In the genomic region with DNA sequence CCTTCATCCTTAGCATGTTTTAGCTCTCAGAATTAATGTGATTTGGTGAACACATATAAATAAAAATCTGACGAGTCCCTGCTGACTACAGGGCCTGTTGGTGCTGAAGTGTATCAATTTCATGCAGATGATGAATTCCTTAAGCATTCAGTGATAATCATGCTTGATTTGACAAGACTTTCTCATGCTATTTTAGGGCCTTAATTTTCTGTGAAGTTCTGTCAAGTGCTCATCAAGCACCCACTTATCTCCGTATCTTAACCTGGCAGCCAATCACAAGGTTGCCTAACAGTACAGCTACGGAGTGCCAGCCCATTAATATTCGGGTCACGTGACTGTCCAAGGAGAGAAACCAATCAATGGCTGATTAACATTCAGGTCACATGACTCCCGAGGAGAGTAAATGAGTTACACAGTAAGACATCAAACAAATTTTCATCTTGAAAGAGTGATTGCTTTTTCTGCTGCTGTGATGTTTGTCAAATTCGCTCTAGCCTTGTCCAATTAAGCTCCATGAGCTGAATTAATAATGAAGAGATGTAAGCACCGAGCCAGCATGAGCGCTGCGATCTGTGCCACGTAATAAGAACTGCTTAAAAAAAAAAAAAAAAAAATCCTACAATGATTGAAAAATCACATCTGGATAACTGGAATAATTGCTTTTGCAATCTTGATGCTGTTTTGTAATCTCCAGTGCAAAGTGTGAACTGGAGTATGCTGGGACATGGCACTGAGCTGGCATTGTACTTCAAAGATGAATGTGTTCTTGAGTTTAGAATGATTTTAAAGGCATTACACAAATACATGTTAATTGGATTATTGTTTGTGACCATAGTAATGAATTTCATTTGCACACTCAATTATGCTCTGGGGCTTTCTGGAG, we compare ENCODE assay signal across 22 cellular contexts.
DNase-seq lines count a peak whose midpoint lies in the region; ATAC-seq, FAIRE-seq and TF ChIP-seq lines count a peak whose summit lies in the region.
"Had no signal": no experiment of that assay in that cellular context is flagged by ENCODE, and none has a peak within 500 bp of the region (broad histone marks: within the 10 kb centered on the region; RNA-seq: fewer than 3 reads in every experiment).

No MANE protein-coding gene starts in this region.

- H2AFZ ChIP-seq in HepG2 (ENCODE audit: low read length): no peak overlapping the region
- H2AFZ ChIP-seq: parathyroid adenoma had no signal

- H3K4me1 ChIP-seq in HepG2 (ENCODE audit: insufficient read depth, low read length): peaks cover 19% of the 10 kb centered on the region
- peaks cover 6% of the 10 kb centered on the region for H3K4me1 ChIP-seq in upper lobe of right lung
- H3K4me1 ChIP-seq in CD8-positive, alpha-beta memory T cell (ENCODE audit: insufficient read depth, low read length): no peaks in the 10 kb centered on the region
- H3K4me1 ChIP-seq: parathyroid adenoma, uterus had no signal

- no peak overlapping the region for H3K4me3 ChIP-seq in HepG2 (replicated peaks in 1 of 3; ENCODE audit: insufficient read depth in 1 of 3, low read depth in 2 of 3, low read length in 3 of 3)
- no peak overlapping the region for H3K4me3 ChIP-seq in upper lobe of right lung
- no peak overlapping the region for H3K4me3 ChIP-seq in CD8-positive, alpha-beta memory T cell (ENCODE audit: low read length)
- H3K4me3 ChIP-seq: heart left ventricle, skin epidermis, uterus had no signal

- no peaks in the 10 kb centered on the region for H3K36me3 Mint-ChIP-seq in brain
- no peaks in the 10 kb centered on the region for H3K36me3 Mint-ChIP-seq in CD14-positive monocyte
- no peaks in the 10 kb centered on the region for H3K36me3 Mint-ChIP-seq in CD8-positive, alpha-beta memory T cell
- H3K36me3 Mint-ChIP-seq: IgD-negative memory B cell, naive B cell had no signal

- no peak overlapping the region for H3K9ac ChIP-seq in HepG2 (ENCODE audit: insufficient read depth, low read depth, low read length)
- H3K9ac ChIP-seq: parathyroid adenoma had no signal

- H3K27ac ChIP-seq in HepG2 (ENCODE audit: extremely low read length, insufficient read depth, low read length): no peak overlapping the region
- no peak overlapping the region for H3K27ac ChIP-seq in upper lobe of right lung
- no peak overlapping the region for H3K27ac ChIP-seq in CD8-positive, alpha-beta memory T cell (ENCODE audit: low read depth, low read length)
- H3K27ac ChIP-seq: heart left ventricle, HL-60, parathyroid adenoma, skin epidermis, uterus had no signal

- H3K79me2 ChIP-seq in HepG2 (ENCODE audit: insufficient read depth, low read length): no peaks in the 10 kb centered on the region
- H3K79me2 ChIP-seq: parathyroid adenoma had no signal

- H3K27me3 ChIP-seq in HepG2 (ENCODE audit: control insufficient read depth in 1 of 2, insufficient read depth in 2 of 2, low read length in 2 of 2) (peaks cover 0 to 7% of the 10 kb centered on the region in 2 experiments; a peak in 1 of 5 replicates), upper lobe of right lung (no peaks in the 10 kb centered on the region)
- no peaks in the 10 kb centered on the region for H3K27me3 ChIP-seq in CD8-positive, alpha-beta memory T cell (ENCODE audit: insufficient read depth, low read length, poor library complexity, severe bottlenecking)
- H3K27me3 ChIP-seq: uterus had no signal

- no peak overlapping the region for H3K4me2 ChIP-seq in HepG2 (ENCODE audit: low read depth, low read length)

- H3K27me3 Mint-ChIP-seq in brain: peaks cover 6% of the 10 kb centered on the region
- H3K27me3 Mint-ChIP-seq in CD14-positive monocyte (ENCODE audit: low read depth in 3 of 3): peaks cover 0 to 2% (median 0%) of the 10 kb centered on the region in 3 donors
- no peaks in the 10 kb centered on the region for H3K27me3 Mint-ChIP-seq in CD8-positive, alpha-beta memory T cell
- H3K27me3 Mint-ChIP-seq: effector memory CD8-positive, alpha-beta T cell; naive B cell had no signal

- intact Hi-C loops in HepG2 (cut with micrococcal nuclease; ENCODE audit: unreplicated experiment): no loop called here
- intact Hi-C loops in upper lobe of right lung (cut with DNase I): no loop called here
- intact Hi-C loops in CD14-positive monocyte (cut with micrococcal nuclease): no loop called here

- TF ChIP-seq RAD21 in HepG2 (CRISPR knock-in tag; IDR thresholded peaks at IDR 0.05): no peak

- FAIRE-seq in HepG2 (lab: Jason Lieb, UNC): no peak

- no peaks in the 10 kb centered on the region for H4K20me1 ChIP-seq in HepG2 (ENCODE audit: insufficient read depth, low read length)

- TF ChIP-seq POLR2A in HepG2 (IDR thresholded peaks at IDR 0.05; ENCODE audit: insufficient read depth in 1 of 2, low read depth in 2 of 2, low read length in 2 of 2) (no peak), erythroblast (IDR thresholded peaks at IDR 0.05; ENCODE audit: low read length) (no peak)

- H3K4me1 Mint-ChIP-seq in brain: peaks cover 96% of the 10 kb centered on the region
- H3K4me1 Mint-ChIP-seq in CD14-positive monocyte: no peaks in the 10 kb centered on the region
- H3K4me1 Mint-ChIP-seq in CD8-positive, alpha-beta memory T cell: peaks cover 0 to 30% (median 19%) of the 10 kb centered on the region in 3 donors

- CTCF ChIA-PET in HepG2 (lab: Yijun Ruan, JAX; ENCODE audit: low intra/inter-chr PET ratio, low total read pairs): no interaction called here
- CTCF ChIA-PET in CD8-positive, alpha-beta memory T cell (lab: Charles Lee): no interaction called here

- H3K9me3 Mint-ChIP-seq in brain: peaks cover 0 to 5% (median 0%) of the 10 kb centered on the region in 5 experiments
- H3K9me3 Mint-ChIP-seq in CD14-positive monocyte: peaks cover 0 to 5% (median 2%) of the 10 kb centered on the region in 7 donors
- peaks cover 0 to 3% (median 3%) of the 10 kb centered on the region in 5 donors for H3K9me3 Mint-ChIP-seq in CD8-positive, alpha-beta memory T cell
- H3K9me3 Mint-ChIP-seq: naive B cell had no signal

- DNase-seq in NCI-H2227 (lab: John Stamatoyannopoulos, UW; ENCODE audit: unreplicated experiment) (peak; percentile 12), NCI-H2227 treated with DMSO at 0.1 percent for 48 hours (lab: John Stamatoyannopoulos, UW) (no peak), HepG2 (ENCODE audit: low spot score) (no peak), upper lobe of right lung (no peak), erythroblast (lab: John Stamatoyannopoulos, UW) (no peak), CD14-positive monocyte (ENCODE audit: low spot score) (no peak)
- no peak for DNase-seq in CD8-positive, alpha-beta memory T cell
- DNase-seq: 8988T; amniotic stem cell; effector memory CD8-positive, alpha-beta T cell; HCEC 1CT; heart left ventricle; naive B cell; NCI-H1930; SIG-M5; stimulated activated CD4-positive, alpha-beta T cell treated with anti-CD3 and anti-CD28 coated beads, Interleukin-2, amount 100 ng/mL, for 48 hours; uterus had no signal

- no peak for TF ChIP-seq EP300 in HepG2 (IDR thresholded peaks at IDR 0.05; ENCODE audit: low read depth in 2 of 2, low read length in 2 of 2)
- TF ChIP-seq EP300 in HepG2 (CRISPR knock-in tag; IDR thresholded peaks at IDR 0.05; ENCODE audit: borderline replicate concordance): no peak

- TF ChIP-seq CTCF in brain (conservative IDR thresholded peaks at IDR 0.05) (no peak), HepG2 (CRISPR knock-in tag; IDR thresholded peaks at IDR 0.05) (no peak), upper lobe of right lung (IDR thresholded peaks at IDR 0.05) (no peak), CD14-positive monocyte (IDR thresholded peaks at IDR 0.05) (no peak)

- H3K4me3 Mint-ChIP-seq in brain (peak overlapping the region; percentile 63 to 80 (median 68)), CD14-positive monocyte (no peak overlapping the region)
- no peak overlapping the region for H3K4me3 Mint-ChIP-seq in CD8-positive, alpha-beta memory T cell
- H3K4me3 Mint-ChIP-seq: IgD-negative memory B cell, naive B cell had no signal

- ATAC-seq in HepG2 (no peak), upper lobe of right lung (peak; percentile 38)
- ATAC-seq: effector memory CD8-positive, alpha-beta T cell; heart left ventricle had no signal

- no peaks in the 10 kb centered on the region for H3K9me3 ChIP-seq in HepG2 (ENCODE audit: low read length)
- H3K9me3 ChIP-seq in upper lobe of right lung: no peaks in the 10 kb centered on the region
- H3K9me3 ChIP-seq in CD8-positive, alpha-beta memory T cell (ENCODE audit: low read length): no peaks in the 10 kb centered on the region
- H3K9me3 ChIP-seq: heart left ventricle, uterus had no signal

- H3K36me3 ChIP-seq in HepG2 (replicated peaks in 1 of 2; ENCODE audit: control insufficient read depth in 1 of 2, insufficient read depth in 2 of 2, low read length in 2 of 2): no peaks in the 10 kb centered on the region
- H3K36me3 ChIP-seq in upper lobe of right lung: no peaks in the 10 kb centered on the region
- H3K36me3 ChIP-seq in CD8-positive, alpha-beta memory T cell (ENCODE audit: insufficient read depth, low read length): no peaks in the 10 kb centered on the region
- H3K36me3 ChIP-seq: heart left ventricle, uterus had no signal

- POLR2A ChIA-PET in HepG2 (lab: Yijun Ruan, JAX): no interaction called here
- POLR2A ChIA-PET in CD8-positive, alpha-beta memory T cell (lab: Charles Lee): no interaction called here

- in situ Hi-C loops in HepG2 (cut with HindIII; ENCODE audit: extremely low pct_ligation_motif_present, low pct_unique_long_range_greater_than_20kb): no loop called here

- BruUV-seq in HepG2 (replicated peaks; lab: Mats Ljungman, UMichigan): no TSS peak

- H3K27ac Mint-ChIP-seq in brain: peak overlapping the region; percentile 37 to 81 (median 56)
- H3K27ac Mint-ChIP-seq in CD14-positive monocyte: no peak overlapping the region
- H3K27ac Mint-ChIP-seq in CD8-positive, alpha-beta memory T cell: no peak overlapping the region
- H3K27ac Mint-ChIP-seq: effector memory CD8-positive, alpha-beta T cell had no signal

- 62% methylated on average over 11 of the region's 11 CpGs for WGBS in HepG2 (ENCODE audit: low lambda C conversion rate)

TF ChIP-seq in HepG2, 621 proteins besides CTCF, POLR2A, EP300 and RAD21 (continues in another document):
- TF ChIP-seq, protein P1, sequence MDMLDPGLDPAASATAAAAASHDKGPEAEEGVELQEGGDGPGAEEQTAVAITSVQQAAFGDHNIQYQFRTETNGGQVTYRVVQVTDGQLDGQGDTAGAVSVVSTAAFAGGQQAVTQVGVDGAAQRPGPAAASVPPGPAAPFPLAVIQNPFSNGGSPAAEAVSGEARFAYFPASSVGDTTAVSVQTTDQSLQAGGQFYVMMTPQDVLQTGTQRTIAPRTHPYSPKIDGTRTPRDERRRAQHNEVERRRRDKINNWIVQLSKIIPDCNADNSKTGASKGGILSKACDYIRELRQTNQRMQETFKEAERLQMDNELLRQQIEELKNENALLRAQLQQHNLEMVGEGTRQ (IDR thresholded peaks at IDR 0.05; ENCODE audit: low read depth, low read length): peak; percentile 65
- TF ChIP-seq, protein P1 (CRISPR knock-in tag; IDR thresholded peaks at IDR 0.05; ENCODE audit: borderline replicate concordance): no peak
- peak; percentile 49; the same call in 1 of the 2 replicates for TF ChIP-seq RAD51 (IDR thresholded peaks at IDR 0.05; ENCODE audit: borderline replicate concordance)

Comparison
In these comparisons a context has a peak if more than half of its experiments do, and no peak if none do; other contexts are left out.
1. H3K27ac Mint-ChIP-seq: peak in brain (5 of 5); none in CD14-positive monocyte (0 of 7) and CD8-positive, alpha-beta memory T cell (0 of 8).
2. H3K4me3 Mint-ChIP-seq: peak in brain (5 of 5); none in CD14-positive monocyte (0 of 2) and CD8-positive, alpha-beta memory T cell (0 of 7).